In genomic region chr3:152284906-152285305, GRCh38 we compare ENCODE assay signal across 1 cellular context.
A peak's percentile ranks its signal among the peaks of the same experiment; 100 is the strongest.
TF ChIP-seq lines count a peak whose summit lies in the region.

No MANE protein-coding gene starts in this region.

TF ChIP-seq in HEK293, 187 proteins besides CTCF, POLR2A, EP300 and RAD21:
- TF ChIP-seq SP3 (tag by site-specific recombination; IDR thresholded peaks at IDR 0.05) (no peak), FEZF1 (tag by site-specific recombination; IDR thresholded peaks at IDR 0.05) (peak; percentile 28; the same call in 1 of the 2 replicates), ZNF623 (tag by site-specific recombination; IDR thresholded peaks at IDR 0.05) (no peak)
TF ChIP-seq in HEK293: peak in this region for 1.
